Comparison of ENCODE assay signal across 8 cellular contexts in genomic region chr6:15464211-15464725, GRCh38.
A peak's percentile ranks its signal among the peaks of the same experiment; 100 is the strongest.
DNase-seq lines count a peak whose midpoint lies in the region; ATAC-seq and TF ChIP-seq lines count a peak whose summit lies in the region.

No MANE protein-coding gene starts in this region.

- H3K9me3 Mint-ChIP-seq in activated naive CD4-positive, alpha-beta T cell treated with anti-CD3 and anti-CD28 coated beads, Interleukin-2, amount 10 ng/mL, durations not matched to agents 7 days and 5 days, result no peaks in the 10 kb centered on the region

- DNase-seq in cardiac muscle cell (ENCODE audit: low read depth in 1 of 2, low spot score in 1 of 2), result peak in 1 of 2 donors; percentile 22
- no peak for DNase-seq in Right ventricle myocardium inferior (ENCODE audit: missing footprints)
- peak; percentile 81 for DNase-seq in SK-MEL-5 (ENCODE audit: low read depth, low spot score)
- DNase-seq in activated naive CD4-positive, alpha-beta T cell treated with anti-CD3 and anti-CD28 coated beads, Interleukin-2, amount 10 ng/mL, durations not matched to agents 7 days and 5 days, result peak; percentile 73
- peak in 1 of 2 donors; percentile 49 for DNase-seq in left colon
- DNase-seq in stimulated activated CD8-positive, alpha-beta memory T cell treated with anti-CD3 and anti-CD28 coated beads, Interleukin-7, amount 100 ng/mL, for 24 hours (ENCODE audit: low read depth), result peak; percentile 26
- DNase-seq in ureter (ENCODE audit: low spot score), result no peak

- no peak overlapping the region for H3K27ac Mint-ChIP-seq in activated naive CD4-positive, alpha-beta T cell treated with anti-CD3 and anti-CD28 coated beads, Interleukin-2, amount 10 ng/mL, durations not matched to agents 7 days and 5 days

- CTCF ChIA-PET in activated naive CD4-positive, alpha-beta T cell treated with anti-CD3 and anti-CD28 coated beads, Interleukin-2, amount 10 ng/mL, durations not matched to agents 7 days and 5 days (lab: Charles Lee), result interaction anchor here (0.7 to 2.4 kb wide), 8 partner anchors 10 to 1126 kb away, joined by 3 to 13 read pairs (median 4); no protein-coding TSS in a partner anchor

- no peak overlapping the region for H3K4me3 ChIP-seq in cardiac muscle cell

- peaks cover 19% of the 10 kb centered on the region for H3K36me3 Mint-ChIP-seq in activated naive CD4-positive, alpha-beta T cell treated with anti-CD3 and anti-CD28 coated beads, Interleukin-2, amount 10 ng/mL, durations not matched to agents 7 days and 5 days

- peaks cover 5% of the 10 kb centered on the region for H3K36me3 ChIP-seq in cardiac muscle cell

- H3K9me3 ChIP-seq in cardiac muscle cell (ENCODE audit: low read depth), result no peaks in the 10 kb centered on the region

- H3K27ac ChIP-seq in cardiac muscle cell, result no peak overlapping the region

- no peak overlapping the region for H3K4me3 Mint-ChIP-seq in activated naive CD4-positive, alpha-beta T cell treated with anti-CD3 and anti-CD28 coated beads, Interleukin-2, amount 10 ng/mL, durations not matched to agents 7 days and 5 days

- peak; percentile 63 for TF ChIP-seq CTCF in cardiac muscle cell (IDR thresholded peaks at IDR 0.05; ENCODE audit: low read depth, low read length)

- in situ Hi-C loops in SK-MEL-5 (cut with HindIII; ENCODE audit: low pct_unique_long_range_greater_than_20kb, low sequenced_read_pairs), result no loop called here

- peaks cover 7% of the 10 kb centered on the region for H3K4me1 Mint-ChIP-seq in activated naive CD4-positive, alpha-beta T cell treated with anti-CD3 and anti-CD28 coated beads, Interleukin-2, amount 10 ng/mL, durations not matched to agents 7 days and 5 days

- no peaks in the 10 kb centered on the region for H3K27me3 ChIP-seq in cardiac muscle cell

- no peaks in the 10 kb centered on the region for H3K27me3 Mint-ChIP-seq in activated naive CD4-positive, alpha-beta T cell treated with anti-CD3 and anti-CD28 coated beads, Interleukin-2, amount 10 ng/mL, durations not matched to agents 7 days and 5 days

- H3K4me1 ChIP-seq in cardiac muscle cell (ENCODE audit: low read depth), result peaks cover 3% of the 10 kb centered on the region

- intact Hi-C loops in Right ventricle myocardium inferior (cut with DNase I) (no loop called here), left colon (cut with DNase I, micrococcal nuclease) (no loop called here)

- no peak for ATAC-seq in Right ventricle myocardium inferior
- peak; percentile 48 for ATAC-seq in left colon
- ATAC-seq in HG02678 (IDR thresholded peaks at IDR 0.05; ENCODE audit: unreplicated experiment), result no peak

Comparison
In these comparisons a context has a peak if more than half of its experiments do, and no peak if none do; other contexts are left out.
1. DNase-seq: peak in SK-MEL-5 (single experiment), activated naive CD4-positive, alpha-beta T cell treated with anti-CD3 and anti-CD28 coated beads, Interleukin-2, amount 10 ng/mL, durations not matched to agents 7 days and 5 days (single experiment) and stimulated activated CD8-positive, alpha-beta memory T cell treated with anti-CD3 and anti-CD28 coated beads, Interleukin-7, amount 100 ng/mL, for 24 hours (single experiment); none in Right ventricle myocardium inferior (single experiment) and ureter (single experiment).